In genomic region chr12:64186789-64187188, GRCh38 we compare ENCODE assay signal across 11 cellular contexts. TPM values are rescaled to one million over a fixed set of nuclear protein-coding genes. Genes with fewer than 3 reads are reported as not detected.
DNase-seq lines count a peak whose midpoint lies in the region; ATAC-seq and TF ChIP-seq lines count a peak whose summit lies in the region.
"Had no signal": no experiment of that assay in that cellular context is flagged by ENCODE, and none has a peak within 500 bp of the region (broad histone marks: within the 10 kb centered on the region; RNA-seq: fewer than 3 reads in every experiment).

No MANE protein-coding gene starts in this region.

- H3K9me3 ChIP-seq in breast epithelium = no peaks in the 10 kb centered on the region
- H3K9me3 ChIP-seq in upper lobe of right lung = no peaks in the 10 kb centered on the region

- peak overlapping the region; percentile 64 for H3K27ac Mint-ChIP-seq in MCF 10A (ENCODE audit: low read depth, unreplicated experiment)
- H3K27ac Mint-ChIP-seq: immature natural killer cell had no signal

- H3K4me3 ChIP-seq in breast epithelium = no peak overlapping the region
- H3K4me3 ChIP-seq in upper lobe of right lung = no peak overlapping the region
- no peak overlapping the region for H3K4me3 ChIP-seq in lower leg skin (ENCODE audit: low read depth, poor library complexity, severe bottlenecking)

- peaks cover 32% of the 10 kb centered on the region for H3K4me1 Mint-ChIP-seq in MCF 10A (ENCODE audit: insufficient read depth, unreplicated experiment)
- H3K4me1 Mint-ChIP-seq: immature natural killer cell had no signal

- CTCF ChIA-PET in MCF 10A (lab: Yijun Ruan, JAX) = interaction anchor here (1.2 kb wide), 2 partner anchors 82 to 343 kb away, joined by 3 read pairs; partner anchors contain the start of gene SRGAP1

- no peak overlapping the region for H3K4me3 Mint-ChIP-seq in MCF 10A (ENCODE audit: unreplicated experiment)
- H3K4me3 Mint-ChIP-seq: immature natural killer cell had no signal

- WGBS in lower leg skin, 2 donors = 47 to 52% methylated on average over 2 of the region's 2 CpGs

- H3K36me3 ChIP-seq in breast epithelium (no peaks in the 10 kb centered on the region), upper lobe of right lung (no peaks in the 10 kb centered on the region)

- ATAC-seq in HG02938 (IDR thresholded peaks at IDR 0.05; ENCODE audit: unreplicated experiment) (peak; percentile 82), SK-N-SH treated with all-trans-retinoic acid at 6 μM for 48 hours (peak; percentile 16; the same call in 2 of the 3 replicates), upper lobe of right lung (peak; percentile 49)

- DNase-seq in MCF 10A (ENCODE audit: unreplicated experiment) (peak; percentile 40), breast epithelium (ENCODE audit: low spot score in 2 of 2) (no peak), upper lobe of right lung (no peak), AG08396 (ENCODE audit: low spot score) (no peak), lower leg skin (ENCODE audit: low spot score in 2 of 2) (no peak), AG20443 (ENCODE audit: low spot score) (no peak)
- DNase-seq: immature natural killer cell, NCI-H1930, right cardiac atrium had no signal

- no peaks in the 10 kb centered on the region for H3K36me3 Mint-ChIP-seq in MCF 10A (ENCODE audit: insufficient read depth, unreplicated experiment)

- H3K4me1 ChIP-seq in breast epithelium (no peaks in the 10 kb centered on the region), upper lobe of right lung (peaks cover 4% of the 10 kb centered on the region)

- POLR2A ChIA-PET in MCF 10A (lab: Yijun Ruan, JAX) = interaction anchor here (1.0 to 1.9 kb wide), 9 partner anchors 12 to 342 kb away, joined by 3 to 8 read pairs (median 4); partner anchors contain the start of gene KICS2

- TF ChIP-seq CTCF in MCF 10A (IDR thresholded peaks at IDR 0.05; ENCODE audit: unreplicated experiment) = no peak
- no peak for TF ChIP-seq CTCF in breast epithelium (IDR thresholded peaks at IDR 0.05)
- TF ChIP-seq CTCF in upper lobe of right lung (IDR thresholded peaks at IDR 0.05) = no peak
- no peak for TF ChIP-seq CTCF in lower leg skin (IDR thresholded peaks at IDR 0.05)

- H3K9me3 Mint-ChIP-seq in MCF 10A (ENCODE audit: unreplicated experiment) = no peaks in the 10 kb centered on the region
- H3K9me3 Mint-ChIP-seq: immature natural killer cell had no signal

- H3K27me3 ChIP-seq in breast epithelium = no peaks in the 10 kb centered on the region
- H3K27me3 ChIP-seq in upper lobe of right lung = no peaks in the 10 kb centered on the region

- intact Hi-C loops in MCF 10A (cut with micrococcal nuclease) = no loop called here
- intact Hi-C loops in breast epithelium (cut with DNase I; ENCODE audit: low total_unique reads) = no loop called here
- intact Hi-C loops in upper lobe of right lung (cut with DNase I) = loop anchor here (10.0 kb wide), 2 partner anchors 58 to 342 kb away; partner anchors contain the start of gene SRGAP1
- intact Hi-C loops in lower leg skin (cut with DNase I; ENCODE audit: low total_unique reads) = no loop called here

- no TSS peak for BruUV-seq in MCF 10A (replicated peaks; lab: Mats Ljungman, UMichigan)

- H3K27ac ChIP-seq in breast epithelium (no peak overlapping the region), upper lobe of right lung (no peak overlapping the region)

- H3K27me3 Mint-ChIP-seq in MCF 10A (ENCODE audit: insufficient read depth, unreplicated experiment) = no peaks in the 10 kb centered on the region

- no peak for TF ChIP-seq POLR2A in breast epithelium (IDR thresholded peaks at IDR 0.05)
- TF ChIP-seq POLR2A in lower leg skin (IDR thresholded peaks at IDR 0.05) = no peak

TF ChIP-seq in SK-N-SH treated with all-trans-retinoic acid at 6 μM for 48 hours, 23 proteins besides CTCF, POLR2A, EP300 and RAD21 (continues in another document):
- no peak for TF ChIP-seq TSHZ2 (CRISPR knock-in tag; IDR thresholded peaks at IDR 0.05)
- no peak for TF ChIP-seq TOX (CRISPR knock-in tag; IDR thresholded peaks at IDR 0.05; ENCODE audit: borderline replicate concordance)
- no peak for TF ChIP-seq POU6F1 (CRISPR knock-in tag; IDR thresholded peaks at IDR 0.05; ENCODE audit: borderline replicate concordance, low read depth)
- TF ChIP-seq PATZ1 (CRISPR knock-in tag; IDR thresholded peaks at IDR 0.05; ENCODE audit: borderline replicate concordance) = no peak
- no peak for TF ChIP-seq ZNF70 (CRISPR knock-in tag; IDR thresholded peaks at IDR 0.05)
- TF ChIP-seq ZC3H10 (CRISPR knock-in tag; IDR thresholded peaks at IDR 0.05) = no peak
- no peak for TF ChIP-seq ESRRG (CRISPR knock-in tag; IDR thresholded peaks at IDR 0.05)
- no peak for TF ChIP-seq SNAI2 (CRISPR knock-in tag; IDR thresholded peaks at IDR 0.05)
- no peak for TF ChIP-seq ZFP30 (CRISPR knock-in tag; IDR thresholded peaks at IDR 0.05)
- TF ChIP-seq GLIS3 (CRISPR knock-in tag; IDR thresholded peaks at IDR 0.05) = no peak
- no peak for TF ChIP-seq ZNF8 (CRISPR knock-in tag; IDR thresholded peaks at IDR 0.05)
- TF ChIP-seq TCF4 (CRISPR knock-in tag; IDR thresholded peaks at IDR 0.05; ENCODE audit: borderline replicate concordance) = no peak
- no peak for TF ChIP-seq OSR1 (CRISPR knock-in tag; IDR thresholded peaks at IDR 0.05)
- TF ChIP-seq CREB5 (CRISPR knock-in tag; IDR thresholded peaks at IDR 0.05; ENCODE audit: low read depth) = no peak
- TF ChIP-seq CSDC2 (CRISPR knock-in tag; IDR thresholded peaks at IDR 0.05) = no peak

RNA-seq across cellular contexts. Expression of gene KICS2, which starts 35.3 kb away (rescaled TPM):
- 9.5 and 11.9 TPM in 2 replicates for total RNA-seq in MCF 10A (2022)
- 10 to 100 TPM; 10.2 to 17.9 (median 15.7) TPM for total RNA-seq in breast epithelium
- 5.4 TPM for total RNA-seq in upper lobe of right lung
- 10 to 100 TPM; 10.1 to 24.6 (median 16.4) TPM for total RNA-seq in lower leg skin

Comparison
In these comparisons a context has a peak if more than half of its experiments do, and no peak if none do; other contexts are left out.
1. ATAC-seq: peak in every context shown above with its lines; median percentile 82 in HG02938; 49 in upper lobe of right lung; 16 in SK-N-SH treated with all-trans-retinoic acid at 6 μM for 48 hours.